8 cellular contexts compared by ENCODE assay signal in the genomic region with DNA sequence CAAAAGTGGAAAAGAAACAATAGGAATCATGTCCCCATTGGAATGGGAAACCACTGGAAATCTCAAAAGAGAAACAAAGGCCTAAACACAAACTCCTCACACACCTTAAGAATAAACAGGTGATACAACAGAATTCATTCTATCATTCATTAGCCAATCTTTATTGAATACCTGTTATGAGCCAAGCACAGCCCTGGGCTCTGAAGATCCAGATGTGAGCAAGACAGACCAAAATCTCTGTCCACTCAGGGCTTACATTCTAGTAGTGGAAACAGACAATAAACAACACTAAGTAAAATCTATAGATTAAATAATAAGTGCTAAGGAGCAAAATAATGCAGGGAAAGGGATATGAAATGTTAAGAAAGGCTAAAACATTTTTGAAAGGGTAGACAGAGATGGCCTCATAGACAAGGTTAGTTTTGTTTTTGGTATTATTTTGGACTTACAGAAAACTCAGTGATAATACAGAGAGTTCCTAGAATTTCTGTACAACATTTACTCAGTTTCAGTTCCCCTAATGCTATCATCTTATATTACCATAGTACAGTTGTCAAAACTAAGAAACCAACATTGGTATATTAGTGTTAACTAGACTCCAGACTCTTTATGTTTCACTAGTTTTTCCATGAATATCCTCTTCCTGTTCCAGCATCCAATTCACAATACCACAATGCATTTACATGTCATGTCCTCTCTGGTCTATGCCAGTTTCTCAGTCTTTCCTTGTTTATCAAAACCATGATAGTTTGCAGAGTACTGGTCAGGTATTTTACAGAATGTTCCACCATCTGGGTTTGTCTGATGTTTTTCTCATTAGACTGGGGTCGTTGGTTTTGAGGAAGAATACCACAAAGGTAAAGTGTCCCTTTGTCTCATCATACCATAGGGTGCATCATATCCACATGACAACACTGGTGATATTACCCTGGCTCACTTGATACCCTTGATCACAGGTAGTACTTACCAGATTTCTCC.
DNase-seq lines count a peak whose midpoint lies in the region; ATAC-seq lines count a peak whose summit lies in the region.
"Had no signal": no experiment of that assay in that cellular context is flagged by ENCODE, and none has a peak within 500 bp of the region (broad histone marks: within the 10 kb centered on the region; RNA-seq: fewer than 3 reads in every experiment).

No MANE protein-coding gene starts in this region.

- DNase-seq in memory B cell (ENCODE audit: low spot score in 2 of 2) (no peak), SHP77 (lab: John Stamatoyannopoulos, UW) (no peak), NCI-H146 (lab: John Stamatoyannopoulos, UW) (no peak)
- no peak for DNase-seq in stimulated activated CD8-positive, alpha-beta memory T cell treated with anti-CD3 and anti-CD28 coated beads, Interleukin-4, amount 100 ng/mL, for 48 hours
- DNase-seq: NK-92 treated with Interleukin-12 subunit alpha and Interleukin-12 subunit beta, amount 100 ng/mL, for 24 hours had no signal

- peaks cover 23% of the 10 kb centered on the region for H3K4me1 Mint-ChIP-seq in memory B cell

- peak; percentile 84 for ATAC-seq in GM18873 (IDR thresholded peaks at IDR 0.05; ENCODE audit: low FRiP score, unreplicated experiment)
- peak; percentile 91 for ATAC-seq in GM21529 (IDR thresholded peaks at IDR 0.05; ENCODE audit: unreplicated experiment)
- peak; percentile 95 for ATAC-seq in HG03280 (IDR thresholded peaks at IDR 0.05; ENCODE audit: unreplicated experiment)
- peak; percentile 92 for ATAC-seq in memory B cell (ENCODE audit: low read depth)

- H3K27me3 Mint-ChIP-seq in memory B cell, result no peaks in the 10 kb centered on the region

- peaks cover 10% of the 10 kb centered on the region for H3K36me3 Mint-ChIP-seq in memory B cell

- peak overlapping the region; percentile 29 for H3K27ac Mint-ChIP-seq in memory B cell

- no peaks in the 10 kb centered on the region for H3K9me3 Mint-ChIP-seq in memory B cell

- no peak overlapping the region for H3K4me3 Mint-ChIP-seq in memory B cell
